In genomic region chr14:104773505-104774452, GRCh38 we compare ENCODE assay signal across 1 cellular context.
TF ChIP-seq lines count a peak whose summit lies in the region.

No MANE protein-coding gene starts in this region.

TF ChIP-seq in HepG2, 621 proteins besides CTCF, POLR2A, EP300 and RAD21:
- TF ChIP-seq MYNN (CRISPR knock-in tag; IDR thresholded peaks at IDR 0.05; ENCODE audit: low read depth) (no peak), DNMT1 (CRISPR knock-in tag; IDR thresholded peaks at IDR 0.05) (peak; percentile 74; the same call in 1 of the 2 replicates), DRAP1 (CRISPR knock-in tag; IDR thresholded peaks at IDR 0.05) (no peak), NONO (IDR thresholded peaks at IDR 0.05) (no peak), NONO (CRISPR knock-in tag; conservative IDR thresholded peaks at IDR 0.05) (0 out of 2 replicates have a peak, but pooled peaks have one; percentile 14), ZNF260 (CRISPR knock-in tag; IDR thresholded peaks at IDR 0.05; ENCODE audit: borderline replicate concordance, low read depth) (no peak), TAF15 (IDR thresholded peaks at IDR 0.05; ENCODE audit: low read depth, low read length, poor library complexity, severe bottlenecking) (peak; percentile 40), ISX (CRISPR knock-in tag; conservative IDR thresholded peaks at IDR 0.05) (no peak), SYNCRIP (IDR thresholded peaks at IDR 0.05; ENCODE audit: insufficient read depth, low read depth, low read length) (no peak), ZMYM3 (CRISPR knock-in tag; IDR thresholded peaks at IDR 0.05) (no peak), AGO1 (IDR thresholded peaks at IDR 0.05; ENCODE audit: low read depth, low read length, poor library complexity, severe bottlenecking) (peak; percentile 4), ZNF101 (CRISPR knock-in tag; IDR thresholded peaks at IDR 0.05; ENCODE audit: borderline replicate concordance, low read depth) (no peak), ZNF496 (CRISPR knock-in tag; IDR thresholded peaks at IDR 0.05; ENCODE audit: insufficient replicate concordance) (no peak), MAZ (IDR thresholded peaks at IDR 0.05; ENCODE audit: borderline replicate concordance, low read depth, low read length) (no peak), MAZ (CRISPR knock-in tag; IDR thresholded peaks at IDR 0.05; ENCODE audit: low read depth) (no peak), MATR3 (CRISPR knock-in tag; IDR thresholded peaks at IDR 0.05) (no peak), ZNF263 (CRISPR knock-in tag; IDR thresholded peaks at IDR 0.05) (peak; percentile 26; the same call in 1 of the 2 replicates), RCOR2 (CRISPR knock-in tag; IDR thresholded peaks at IDR 0.05) (no peak), RBM39 (IDR thresholded peaks at IDR 0.05; ENCODE audit: low read depth, low read length, poor library complexity, severe bottlenecking) (no peak), ASH2L (IDR thresholded peaks at IDR 0.05; ENCODE audit: insufficient read length, low read depth, low read length) (no peak), GTF3A (CRISPR knock-in tag; conservative IDR thresholded peaks at IDR 0.05) (no peak), ISL2 (CRISPR knock-in tag; IDR thresholded peaks at IDR 0.05) (no peak), NFRKB (IDR thresholded peaks at IDR 0.05) (no peak), HNRNPL (IDR thresholded peaks at IDR 0.05; ENCODE audit: low read depth, low read length) (0 out of 2 replicates have a peak, but pooled peaks have one; percentile 13), ZNF703 (CRISPR knock-in tag; IDR thresholded peaks at IDR 0.05; ENCODE audit: borderline replicate concordance) (no peak), ZNF530 (CRISPR knock-in tag; IDR thresholded peaks at IDR 0.05; ENCODE audit: low read depth) (no peak), ZFP36 (IDR thresholded peaks at IDR 0.05; ENCODE audit: borderline replicate concordance, low read depth, low read length, partially characterized antibody) (no peak), ZNF598 (CRISPR knock-in tag; IDR thresholded peaks at IDR 0.05; ENCODE audit: borderline replicate concordance) (no peak), XBP1 (CRISPR knock-in tag; IDR thresholded peaks at IDR 0.05) (no peak), AGO2 (optimal IDR thresholded peaks at IDR 0.05; ENCODE audit: low read depth, low read length) (peak; percentile 5), THAP11 (CRISPR knock-in tag; IDR thresholded peaks at IDR 0.05) (no peak), RBM22 (optimal IDR thresholded peaks at IDR 0.05; ENCODE audit: low read length) (peak; percentile 68), ZFX (CRISPR knock-in tag; IDR thresholded peaks at IDR 0.05; ENCODE audit: low read depth) (no peak)
- TF ChIP-seq, protein P1, sequence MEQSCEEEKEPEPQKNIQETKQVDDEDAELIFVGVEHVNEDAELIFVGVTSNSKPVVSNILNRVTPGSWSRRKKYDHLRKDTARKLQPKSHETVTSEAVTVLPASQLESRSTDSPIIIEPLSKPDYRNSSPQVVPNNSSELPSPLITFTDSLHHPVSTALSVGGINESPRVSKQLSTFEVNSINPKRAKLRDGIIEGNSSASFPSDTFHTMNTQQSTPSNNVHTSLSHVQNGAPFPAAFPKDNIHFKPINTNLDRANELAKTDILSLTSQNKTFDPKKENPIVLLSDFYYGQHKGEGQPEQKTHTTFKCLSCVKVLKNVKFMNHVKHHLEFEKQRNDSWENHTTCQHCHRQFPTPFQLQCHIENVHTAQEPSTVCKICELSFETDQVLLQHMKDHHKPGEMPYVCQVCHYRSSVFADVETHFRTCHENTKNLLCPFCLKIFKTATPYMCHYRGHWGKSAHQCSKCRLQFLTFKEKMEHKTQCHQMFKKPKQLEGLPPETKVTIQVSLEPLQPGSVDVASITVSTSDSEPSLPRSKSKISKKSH (CRISPR knock-in tag; IDR thresholded peaks at IDR 0.05; ENCODE audit: borderline replicate concordance): no peak
- TF ChIP-seq, protein P2, sequence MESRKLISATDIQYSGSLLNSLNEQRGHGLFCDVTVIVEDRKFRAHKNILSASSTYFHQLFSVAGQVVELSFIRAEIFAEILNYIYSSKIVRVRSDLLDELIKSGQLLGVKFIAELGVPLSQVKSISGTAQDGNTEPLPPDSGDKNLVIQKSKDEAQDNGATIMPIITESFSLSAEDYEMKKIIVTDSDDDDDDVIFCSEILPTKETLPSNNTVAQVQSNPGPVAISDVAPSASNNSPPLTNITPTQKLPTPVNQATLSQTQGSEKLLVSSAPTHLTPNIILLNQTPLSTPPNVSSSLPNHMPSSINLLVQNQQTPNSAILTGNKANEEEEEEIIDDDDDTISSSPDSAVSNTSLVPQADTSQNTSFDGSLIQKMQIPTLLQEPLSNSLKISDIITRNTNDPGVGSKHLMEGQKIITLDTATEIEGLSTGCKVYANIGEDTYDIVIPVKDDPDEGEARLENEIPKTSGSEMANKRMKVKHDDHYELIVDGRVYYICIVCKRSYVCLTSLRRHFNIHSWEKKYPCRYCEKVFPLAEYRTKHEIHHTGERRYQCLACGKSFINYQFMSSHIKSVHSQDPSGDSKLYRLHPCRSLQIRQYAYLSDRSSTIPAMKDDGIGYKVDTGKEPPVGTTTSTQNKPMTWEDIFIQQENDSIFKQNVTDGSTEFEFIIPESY (CRISPR knock-in tag; IDR thresholded peaks at IDR 0.05): 0 out of 2 replicates have a peak, but pooled peaks have one; percentile 5
- TF ChIP-seq, protein P3, sequence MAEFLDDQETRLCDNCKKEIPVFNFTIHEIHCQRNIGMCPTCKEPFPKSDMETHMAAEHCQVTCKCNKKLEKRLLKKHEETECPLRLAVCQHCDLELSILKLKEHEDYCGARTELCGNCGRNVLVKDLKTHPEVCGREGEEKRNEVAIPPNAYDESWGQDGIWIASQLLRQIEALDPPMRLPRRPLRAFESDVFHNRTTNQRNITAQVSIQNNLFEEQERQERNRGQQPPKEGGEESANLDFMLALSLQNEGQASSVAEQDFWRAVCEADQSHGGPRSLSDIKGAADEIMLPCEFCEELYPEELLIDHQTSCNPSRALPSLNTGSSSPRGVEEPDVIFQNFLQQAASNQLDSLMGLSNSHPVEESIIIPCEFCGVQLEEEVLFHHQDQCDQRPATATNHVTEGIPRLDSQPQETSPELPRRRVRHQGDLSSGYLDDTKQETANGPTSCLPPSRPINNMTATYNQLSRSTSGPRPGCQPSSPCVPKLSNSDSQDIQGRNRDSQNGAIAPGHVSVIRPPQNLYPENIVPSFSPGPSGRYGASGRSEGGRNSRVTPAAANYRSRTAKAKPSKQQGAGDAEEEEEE (CRISPR knock-in tag; IDR thresholded peaks at IDR 0.05; ENCODE audit: borderline replicate concordance): no peak
- TF ChIP-seq, protein P4, sequence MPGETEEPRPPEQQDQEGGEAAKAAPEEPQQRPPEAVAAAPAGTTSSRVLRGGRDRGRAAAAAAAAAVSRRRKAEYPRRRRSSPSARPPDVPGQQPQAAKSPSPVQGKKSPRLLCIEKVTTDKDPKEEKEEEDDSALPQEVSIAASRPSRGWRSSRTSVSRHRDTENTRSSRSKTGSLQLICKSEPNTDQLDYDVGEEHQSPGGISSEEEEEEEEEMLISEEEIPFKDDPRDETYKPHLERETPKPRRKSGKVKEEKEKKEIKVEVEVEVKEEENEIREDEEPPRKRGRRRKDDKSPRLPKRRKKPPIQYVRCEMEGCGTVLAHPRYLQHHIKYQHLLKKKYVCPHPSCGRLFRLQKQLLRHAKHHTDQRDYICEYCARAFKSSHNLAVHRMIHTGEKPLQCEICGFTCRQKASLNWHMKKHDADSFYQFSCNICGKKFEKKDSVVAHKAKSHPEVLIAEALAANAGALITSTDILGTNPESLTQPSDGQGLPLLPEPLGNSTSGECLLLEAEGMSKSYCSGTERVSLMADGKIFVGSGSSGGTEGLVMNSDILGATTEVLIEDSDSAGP (CRISPR knock-in tag; IDR thresholded peaks at IDR 0.05; ENCODE audit: borderline replicate concordance): no peak
- TF ChIP-seq, protein P5, sequence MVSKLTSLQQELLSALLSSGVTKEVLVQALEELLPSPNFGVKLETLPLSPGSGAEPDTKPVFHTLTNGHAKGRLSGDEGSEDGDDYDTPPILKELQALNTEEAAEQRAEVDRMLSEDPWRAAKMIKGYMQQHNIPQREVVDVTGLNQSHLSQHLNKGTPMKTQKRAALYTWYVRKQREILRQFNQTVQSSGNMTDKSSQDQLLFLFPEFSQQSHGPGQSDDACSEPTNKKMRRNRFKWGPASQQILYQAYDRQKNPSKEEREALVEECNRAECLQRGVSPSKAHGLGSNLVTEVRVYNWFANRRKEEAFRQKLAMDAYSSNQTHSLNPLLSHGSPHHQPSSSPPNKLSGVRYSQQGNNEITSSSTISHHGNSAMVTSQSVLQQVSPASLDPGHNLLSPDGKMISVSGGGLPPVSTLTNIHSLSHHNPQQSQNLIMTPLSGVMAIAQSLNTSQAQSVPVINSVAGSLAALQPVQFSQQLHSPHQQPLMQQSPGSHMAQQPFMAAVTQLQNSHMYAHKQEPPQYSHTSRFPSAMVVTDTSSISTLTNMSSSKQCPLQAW (CRISPR knock-in tag; IDR thresholded peaks at IDR 0.05): no peak
TF ChIP-seq in HepG2: peak in this region for 9.
